21 cellular contexts compared by ENCODE assay signal in the genomic region with DNA sequence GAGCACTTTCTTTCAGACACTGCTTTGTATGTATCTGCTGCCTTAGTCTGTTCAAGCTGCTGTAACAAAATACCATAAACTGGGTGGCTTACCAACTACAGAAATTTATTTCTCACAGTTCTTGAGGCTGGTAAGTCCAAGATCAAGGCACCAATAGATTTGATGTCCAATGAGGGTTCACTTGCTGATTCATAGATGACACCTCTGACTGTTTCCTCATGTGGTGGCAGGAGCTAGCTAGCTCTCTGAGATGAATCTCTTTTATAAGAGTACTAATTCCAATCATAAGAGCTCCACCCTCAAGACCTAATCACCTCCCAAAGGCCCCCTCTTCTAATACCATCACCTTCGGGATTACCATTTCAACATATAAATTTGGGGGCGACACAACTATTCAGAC.
"Had no signal": no experiment of that assay in that cellular context is flagged by ENCODE, and none has a peak within 500 bp of the region (broad histone marks: within the 10 kb centered on the region; RNA-seq: fewer than 3 reads in every experiment).

No MANE protein-coding gene starts in this region.

- H3K9me3 ChIP-seq: colonic mucosa, left ventricle myocardium inferior, neutrophil, spleen, testis, tibial nerve, upper lobe of right lung, vagina had no signal

- ATAC-seq: foreskin keratinocyte; left cardiac atrium; sciatic nerve; stimulated activated naive CD8-positive, alpha-beta T cell treated with anti-CD3 and anti-CD28 coated beads, Interleukin-15, Interleukin-2, amounts not matched to agents 100 U/mL and 50 U/mL, for 24 hours had no signal

- H3K27me3 ChIP-seq: colonic mucosa, spleen, testis, tibial nerve, upper lobe of right lung, vagina had no signal

- DNase-seq: colonic mucosa; dermis blood vessel endothelial cell; erythroblast; foreskin keratinocyte; immature natural killer cell; kidney; left cardiac atrium; left ventricle myocardium inferior; naive B cell; posterior cingulate gyrus; spleen; stimulated activated CD4-positive, alpha-beta T cell treated with anti-CD3 and anti-CD28 coated beads, Interleukin-15, amount 100 ng/mL, for 24 hours; stimulated activated CD4-positive, alpha-beta T cell treated with anti-CD3 and anti-CD28 coated beads, Interleukin-1b, Interleukin-23, amount 100 ng/mL, for 48 hours; stimulated activated CD4-positive, alpha-beta T cell treated with anti-CD3 and anti-CD28 coated beads, Interleukin-4, amount 100 ng/mL, for 24 hours; stimulated activated naive CD8-positive, alpha-beta T cell treated with anti-CD3 and anti-CD28 coated beads, Interleukin-15, Interleukin-2, amounts not matched to agents 100 U/mL and 50 U/mL, for 24 hours; testis; upper lobe of right lung had no signal

- H3K36me3 Mint-ChIP-seq: naive B cell had no signal

- H3K27ac ChIP-seq: colonic mucosa, foreskin keratinocyte, left ventricle myocardium inferior, neutrophil, spleen, testis, tibial nerve, upper lobe of right lung, vagina had no signal

- H3K4me1 ChIP-seq: colonic mucosa, foreskin keratinocyte, left ventricle myocardium inferior, testis, tibial nerve, vagina had no signal

- H3K4me3 Mint-ChIP-seq: naive B cell had no signal

- H3K9me3 Mint-ChIP-seq: immature natural killer cell, naive B cell had no signal

- H3K36me3 ChIP-seq: colonic mucosa, left ventricle myocardium inferior, neutrophil, spleen, tibial nerve, upper lobe of right lung, vagina had no signal

- H3K27ac Mint-ChIP-seq: naive B cell had no signal

- H3K4me3 ChIP-seq: colonic mucosa, left ventricle myocardium inferior, spleen, testis, tibial nerve, upper lobe of right lung, vagina had no signal
